In the genomic region with DNA sequence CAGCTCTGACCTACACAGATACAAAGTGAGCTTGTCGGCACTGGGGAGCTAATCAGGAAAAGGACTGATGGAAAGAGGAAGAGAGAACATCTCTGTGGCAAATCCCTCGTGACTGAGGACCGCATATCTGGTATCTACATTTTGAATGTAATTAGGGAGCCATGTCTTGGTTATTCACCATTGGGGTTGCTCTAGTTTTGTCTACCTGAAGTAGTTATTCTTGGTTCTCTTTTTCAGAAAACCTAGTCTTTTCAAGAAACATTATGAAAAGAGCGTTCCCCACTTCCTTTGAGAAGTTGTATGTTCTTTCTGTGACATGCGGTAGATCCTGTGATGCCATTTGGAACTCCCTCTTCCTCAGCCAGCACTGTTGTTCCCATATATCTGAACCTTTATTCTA, we compare ENCODE assay signal across 9 cellular contexts.
DNase-seq lines count a peak whose midpoint lies in the region; ATAC-seq and TF ChIP-seq lines count a peak whose summit lies in the region.
"Had no signal": no experiment of that assay in that cellular context is flagged by ENCODE, and none has a peak within 500 bp of the region (broad histone marks: within the 10 kb centered on the region; RNA-seq: fewer than 3 reads in every experiment).

No MANE protein-coding gene starts in this region.

- H3K4me1 Mint-ChIP-seq in IgD-negative memory B cell (peaks cover 66 to 74% (median 73%) of the 10 kb centered on the region in 3 donors), nephron progenitor cell (peaks cover 15% of the 10 kb centered on the region)

- H3K9me3 Mint-ChIP-seq in IgD-negative memory B cell (no peaks in the 10 kb centered on the region), nephron progenitor cell (no peaks in the 10 kb centered on the region)

- H3K27me3 ChIP-seq in thyroid gland, result no peaks in the 10 kb centered on the region

- TF ChIP-seq POLR2A in thyroid gland (IDR thresholded peaks at IDR 0.05), result no peak

- WGBS in thyroid gland, 2 donors, result 81 to 86% methylated on average over 5 of the region's 5 CpGs

- H3K36me3 ChIP-seq in thyroid gland, result no peaks in the 10 kb centered on the region

- ATAC-seq in GM18861 (IDR thresholded peaks at IDR 0.05; ENCODE audit: unreplicated experiment) (peak; percentile 89), GM21723 (IDR thresholded peaks at IDR 0.05; ENCODE audit: unreplicated experiment) (peak; percentile 87)

- TF ChIP-seq CTCF in nephron progenitor cell (IDR thresholded peaks at IDR 0.05), result no peak
- TF ChIP-seq CTCF in thyroid gland (IDR thresholded peaks at IDR 0.05), result no peak

- no peak overlapping the region for H3K4me3 ChIP-seq in thyroid gland (replicated peaks in 1 of 3)

- peaks cover 4% of the 10 kb centered on the region for H3K36me3 Mint-ChIP-seq in IgD-negative memory B cell
- no peaks in the 10 kb centered on the region for H3K36me3 Mint-ChIP-seq in nephron progenitor cell (ENCODE audit: low read depth)

- H3K4me1 ChIP-seq in thyroid gland, result peaks cover 5 to 11% of the 10 kb centered on the region in 2 donors

- H3K4me3 Mint-ChIP-seq in IgD-negative memory B cell (peak overlapping the region; percentile 42 to 89 (median 81)), nephron progenitor cell (no peak overlapping the region)

- H3K27ac Mint-ChIP-seq in IgD-negative memory B cell, result peak overlapping the region; percentile 48 to 90 (median 89)
- no peak overlapping the region for H3K27ac Mint-ChIP-seq in nephron progenitor cell

- H3K27me3 Mint-ChIP-seq in IgD-negative memory B cell, result no peaks in the 10 kb centered on the region
- peaks cover 5% of the 10 kb centered on the region for H3K27me3 Mint-ChIP-seq in nephron progenitor cell (ENCODE audit: low read depth, poor library complexity)

- no peaks in the 10 kb centered on the region for H3K9me3 ChIP-seq in thyroid gland

- intact Hi-C loops in thyroid gland (cut with DNase I), result no loop called here

- H3K27ac ChIP-seq in thyroid gland, result no peak overlapping the region

- DNase-seq in medulla oblongata (ENCODE audit: extremely low spot score), result peak; percentile 62
- no peak for DNase-seq in COLO668 (lab: John Stamatoyannopoulos, UW; ENCODE audit: unreplicated experiment)
- no peak for DNase-seq in dermis blood vessel endothelial cell
- no peak for DNase-seq in nephron progenitor cell
- DNase-seq in thyroid gland, result no peak
- DNase-seq: activated CD4-positive, alpha-beta T cell treated with anti-CD3 and anti-CD28 coated beads for 48 hours had no signal
